Comparison of ENCODE assay signal across 1 cellular context in genomic region chr17:76501827-76502307, GRCh38.
TF ChIP-seq lines count a peak whose summit lies in the region.

No MANE protein-coding gene starts in this region.

TF ChIP-seq in IMR-90, 13 proteins besides CTCF, POLR2A, EP300 and RAD21 (continued from another document):
- TF ChIP-seq, protein P1, sequence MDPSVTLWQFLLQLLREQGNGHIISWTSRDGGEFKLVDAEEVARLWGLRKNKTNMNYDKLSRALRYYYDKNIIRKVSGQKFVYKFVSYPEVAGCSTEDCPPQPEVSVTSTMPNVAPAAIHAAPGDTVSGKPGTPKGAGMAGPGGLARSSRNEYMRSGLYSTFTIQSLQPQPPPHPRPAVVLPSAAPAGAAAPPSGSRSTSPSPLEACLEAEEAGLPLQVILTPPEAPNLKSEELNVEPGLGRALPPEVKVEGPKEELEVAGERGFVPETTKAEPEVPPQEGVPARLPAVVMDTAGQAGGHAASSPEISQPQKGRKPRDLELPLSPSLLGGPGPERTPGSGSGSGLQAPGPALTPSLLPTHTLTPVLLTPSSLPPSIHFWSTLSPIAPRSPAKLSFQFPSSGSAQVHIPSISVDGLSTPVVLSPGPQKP (IDR thresholded peaks at IDR 0.05; ENCODE audit: borderline replicate concordance, low read depth, low read length): no peak
- no peak for TF ChIP-seq RFX5 (IDR thresholded peaks at IDR 0.05; ENCODE audit: low read depth, low read length)
TF ChIP-seq in IMR-90: peak in this region for 0.
